In genomic region chr6:38977101-38977500, GRCh38 we compare ENCODE assay signal across 31 cellular contexts.
"Had no signal": no experiment of that assay in that cellular context is flagged by ENCODE, and none has a peak within 500 bp of the region (broad histone marks: within the 10 kb centered on the region; RNA-seq: fewer than 3 reads in every experiment).

No MANE protein-coding gene starts in this region.

- H3K36me3 Mint-ChIP-seq: naive thymus-derived CD4-positive, alpha-beta T cell; natural killer cell treated with Interleukin-12 subunit alpha and Interleukin-12 subunit beta and Interleukin-15 and Interleukin-18, amount 100 ng/mL, for 72 hours; stimulated activated naive B cell treated with anti-CD40 and anti-IgM and Interleukin-4, amounts not matched to agents 10 μg/mL and 1 μg/mL and 100 μg/mL, for 72 hours had no signal

- H3K9me3 ChIP-seq: lower lobe of right lung, mucosa of descending colon, pancreas, prostate gland, stomach, testis, thyroid gland, transverse colon, upper lobe of left lung, vagina had no signal

- ATAC-seq: left cardiac atrium; left lobe of liver; left ventricle myocardium superior; lower lobe of right lung; mucosa of descending colon; naive thymus-derived CD4-positive, alpha-beta T cell; natural killer cell treated with Interleukin-12 subunit alpha and Interleukin-12 subunit beta and Interleukin-15 and Interleukin-18, amount 100 ng/mL, for 72 hours; pancreas; right cardiac atrium; sciatic nerve; stimulated activated naive B cell treated with anti-CD40 and anti-IgM and Interleukin-4, amounts not matched to agents 10 μg/mL and 1 μg/mL and 100 μg/mL, for 72 hours; stimulated activated naive CD8-positive, alpha-beta T cell treated with anti-CD3 and anti-CD28 coated beads, Interleukin-15, Interleukin-2, amounts not matched to agents 100 U/mL and 50 U/mL, for 24 hours had no signal

- H3K4me3 ChIP-seq: lower lobe of right lung, mucosa of descending colon, pancreas, prostate gland, skin epidermis, stomach, testis, thyroid gland, transverse colon, upper lobe of left lung, vagina had no signal

- H3K4me1 ChIP-seq: lower lobe of right lung, prostate gland, testis, thyroid gland, upper lobe of left lung, vagina had no signal

- H3K27ac Mint-ChIP-seq: naive thymus-derived CD4-positive, alpha-beta T cell; natural killer cell treated with Interleukin-12 subunit alpha and Interleukin-12 subunit beta and Interleukin-15 and Interleukin-18, amount 100 ng/mL, for 72 hours; stimulated activated naive B cell treated with anti-CD40 and anti-IgM and Interleukin-4, amounts not matched to agents 10 μg/mL and 1 μg/mL and 100 μg/mL, for 72 hours had no signal

- H3K9me3 Mint-ChIP-seq: naive thymus-derived CD4-positive, alpha-beta T cell; natural killer cell treated with Interleukin-12 subunit alpha and Interleukin-12 subunit beta and Interleukin-15 and Interleukin-18, amount 100 ng/mL, for 72 hours; stimulated activated naive B cell treated with anti-CD40 and anti-IgM and Interleukin-4, amounts not matched to agents 10 μg/mL and 1 μg/mL and 100 μg/mL, for 72 hours had no signal

- H3K27ac ChIP-seq: lower lobe of right lung, pancreas, prostate gland, skin epidermis, stomach, testis, thyroid gland, transverse colon, upper lobe of left lung, vagina had no signal

- H3K27me3 ChIP-seq: pancreas, testis, thyroid gland, upper lobe of left lung, vagina had no signal

- H3K4me1 Mint-ChIP-seq: naive thymus-derived CD4-positive, alpha-beta T cell; stimulated activated naive B cell treated with anti-CD40 and anti-IgM and Interleukin-4, amounts not matched to agents 10 μg/mL and 1 μg/mL and 100 μg/mL, for 72 hours had no signal

- DNase-seq: hippocampal formation; kidney glomerular epithelial cell; left cardiac atrium; left ventricle myocardium superior; lower lobe of right lung; mammary epithelial cell; midbrain; mucosa of descending colon; naive thymus-derived CD4-positive, alpha-beta T cell; nucleus accumbens; pancreas; posterior cingulate gyrus; retina; right cardiac atrium; stimulated activated CD4-positive, alpha-beta T cell treated with anti-CD3 and anti-CD28 coated beads, Interleukin-12 subunit alpha, Interleukin-12 subunit beta, amount 100 ng/mL, for 4 hours; stimulated activated CD4-positive, alpha-beta T cell treated with anti-CD3 and anti-CD28 coated beads, Interleukin-15, amount 100 ng/mL, for 24 hours; stimulated activated CD4-positive, alpha-beta T cell treated with anti-CD3 and anti-CD28 coated beads, Interleukin-2, amount 100 ng/mL, for 24 hours; stimulated activated CD4-positive, alpha-beta T cell treated with anti-CD3 and anti-CD28 coated beads, Interleukin-4, amount 100 ng/mL, for 1 hour; stimulated activated naive B cell treated with anti-CD40 and anti-IgM and Interleukin-4, amounts not matched to agents 10 μg/mL and 1 μg/mL and 100 μg/mL, for 72 hours; stimulated activated naive CD8-positive, alpha-beta T cell treated with anti-CD3 and anti-CD28 coated beads, Interleukin-15, Interleukin-2, amounts not matched to agents 100 U/mL and 50 U/mL, for 24 hours; stomach; testis; thyroid gland; transverse colon; upper lobe of left lung had no signal

- H3K36me3 ChIP-seq: lower lobe of right lung, pancreas, prostate gland, stomach, thyroid gland, transverse colon, upper lobe of left lung, vagina had no signal

- H3K4me3 Mint-ChIP-seq: naive thymus-derived CD4-positive, alpha-beta T cell; natural killer cell treated with Interleukin-12 subunit alpha and Interleukin-12 subunit beta and Interleukin-15 and Interleukin-18, amount 100 ng/mL, for 72 hours; stimulated activated naive B cell treated with anti-CD40 and anti-IgM and Interleukin-4, amounts not matched to agents 10 μg/mL and 1 μg/mL and 100 μg/mL, for 72 hours had no signal
